21 cellular contexts compared by ENCODE assay signal in the genomic region with DNA sequence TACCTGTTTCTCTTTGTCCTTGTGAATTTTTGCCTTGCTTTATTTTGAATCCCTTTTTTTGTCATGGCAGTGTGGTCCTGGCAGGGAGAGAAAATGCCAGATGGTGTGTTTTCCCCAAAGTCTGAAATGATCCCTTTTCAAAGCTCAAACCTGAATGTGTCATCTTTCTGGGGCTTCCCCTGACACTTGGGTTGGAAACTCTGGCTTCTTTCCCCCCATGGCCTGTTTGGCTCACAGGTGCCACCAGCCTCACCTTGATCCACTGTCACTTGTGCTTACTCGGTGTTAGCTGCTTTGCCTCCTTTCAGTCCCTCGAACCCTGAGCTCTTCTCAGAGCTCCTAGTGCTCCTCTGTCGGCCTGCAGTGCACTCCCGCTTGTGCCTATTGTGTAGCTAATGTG. TPM values are rescaled to one million over a fixed set of nuclear protein-coding genes. Genes with fewer than 3 reads are reported as not detected.
"Had no signal": no experiment of that assay in that cellular context is flagged by ENCODE, and none has a peak within 500 bp of the region (broad histone marks: within the 10 kb centered on the region; RNA-seq: fewer than 3 reads in every experiment).

No MANE protein-coding gene starts in this region.

- H3K4me1 Mint-ChIP-seq: mesothelial cell of epicardium had no signal

- H3K4me3 Mint-ChIP-seq: mesothelial cell of epicardium had no signal

- H3K27ac ChIP-seq: dorsolateral prefrontal cortex, lower lobe of right lung, psoas muscle, right lobe of liver, tibial artery, uterus, VCaP had no signal

- H3K36me3 Mint-ChIP-seq: mesothelial cell of epicardium had no signal

- H3K27ac Mint-ChIP-seq: mesothelial cell of epicardium had no signal

- ATAC-seq: left colon, lower lobe of right lung, psoas muscle, right lobe of liver had no signal

- DNase-seq: activated CD4-positive, alpha-beta T cell treated with anti-CD3 and anti-CD28 coated beads for 4 hours; activated gamma-delta T cell; amniotic stem cell; dorsolateral prefrontal cortex; left colon; lower lobe of right lung; psoas muscle; right lobe of liver; SK-N-SH; T-helper 1 cell; tibial artery; uterus had no signal

- H3K9me2 ChIP-seq: SK-N-SH had no signal

- H3K4me3 ChIP-seq: dorsolateral prefrontal cortex, lower lobe of right lung, psoas muscle, right lobe of liver, smooth muscle cell, tibial artery, uterus had no signal

- H3K9ac ChIP-seq: SK-N-SH had no signal

- H3K36me3 ChIP-seq: lower lobe of right lung, right lobe of liver, tibial artery, uterus had no signal

- H3K9me3 Mint-ChIP-seq: mesothelial cell of epicardium had no signal

- H3K4me1 ChIP-seq: lower lobe of right lung, psoas muscle, right lobe of liver, tibial artery, uterus had no signal

- H3K27me3 ChIP-seq: dorsolateral prefrontal cortex, right lobe of liver, tibial artery, uterus had no signal

- H3K9me3 ChIP-seq: lower lobe of right lung, psoas muscle, right lobe of liver, SK-N-SH, tibial artery, uterus had no signal

- H3K4me2 ChIP-seq: SK-N-SH, smooth muscle cell had no signal

RNA-seq across cellular contexts. Expression of a gene that starts 22.3 kb away (rescaled TPM):
- polyA plus RNA-seq: neural cell had no signal

RNA-seq across cellular contexts. Expression of a gene that starts 37.6 kb away (rescaled TPM):
- total RNA-seq: activated CD8-positive, alpha-beta memory T cell treated with anti-CD3 and anti-CD28 coated beads for 36 hours; cardiac septum; dorsolateral prefrontal cortex; left colon; lower lobe of right lung; mesothelial cell of epicardium; osteocyte; psoas muscle; right lobe of liver; smooth muscle cell; subcutaneous adipose tissue; uterus had no signal
- polyA plus RNA-seq: esophagus, neural cell, psoas muscle, SK-N-SH, smooth muscle cell had no signal
